ENCODE assay signal across 8 cellular contexts in genomic region chr17:30950669-30951399, GRCh38. TPM values are rescaled to one million over a fixed set of nuclear protein-coding genes. Genes with fewer than 3 reads are reported as not detected.
DNase-seq lines count a peak whose midpoint lies in the region; ATAC-seq and TF ChIP-seq lines count a peak whose summit lies in the region.
"Had no signal": no experiment of that assay in that cellular context is flagged by ENCODE, and none has a peak within 500 bp of the region (broad histone marks: within the 10 kb centered on the region; RNA-seq: fewer than 3 reads in every experiment).

No MANE protein-coding gene starts in this region.

- 55% methylated on average over 8 of the region's 9 CpGs for WGBS in SK-N-SH (ENCODE audit: low lambda C conversion rate)
- 61 to 64% methylated on average over 9 of the region's 9 CpGs for WGBS in tibial nerve, 2 donors

- no peaks in the 10 kb centered on the region for H4K20me1 ChIP-seq in SK-N-SH (ENCODE audit: insufficient read depth)

- H3K4me1 ChIP-seq in SK-N-SH (ENCODE audit: control insufficient read depth in 1 of 2, insufficient read depth in 2 of 2, low read depth in 1 of 2, low read length in 1 of 2) (peaks cover 5 to 12% of the 10 kb centered on the region in 2 experiments; a peak in 1 of 4 replicates), tibial nerve (peaks cover 0 to 3% (median 0%) of the 10 kb centered on the region in 4 donors)

- no peak overlapping the region for H3K9ac ChIP-seq in SK-N-SH

- H3K9me3 ChIP-seq in SK-N-SH (no peaks in the 10 kb centered on the region), tibial nerve (no peaks in the 10 kb centered on the region)

- POLR2A ChIA-PET in SK-N-SH (lab: Yijun Ruan, JAX) = no interaction called here

- peaks cover 3% of the 10 kb centered on the region for H3F3A ChIP-seq in SK-N-SH (replicated peaks; ENCODE audit: insufficient read depth)

- H3K27ac ChIP-seq in SK-N-SH (ENCODE audit: low read depth in 2 of 2, low read length in 1 of 2) (peak overlapping the region; percentile 29 to 31; a peak in 2 of 4 replicates), tibial nerve (peak overlapping the region in 2 of 4 donors; percentile 13 to 64)

- peak overlapping the region; percentile 69; the same call in 1 of the 2 replicates for H2AFZ ChIP-seq in SK-N-SH (ENCODE audit: low read depth)

- peak; percentile 63 for DNase-seq in HuH-7.5 (ENCODE audit: low spot score)
- DNase-seq in SK-N-SH = peak; percentile 78
- peak; percentile 94 for DNase-seq in hepatic stellate cell (ENCODE audit: low spot score)
- peak; percentile 32 to 69 for DNase-seq in tibial nerve (ENCODE audit: low spot score in 2 of 2)
- no peak for DNase-seq in SIG-M5 treated with dmso at 0.1 percent for 504 hours (lab: John Stamatoyannopoulos, UW; ENCODE audit: unreplicated experiment)
- DNase-seq: activated gamma-delta T cell treated with Interleukin-2 at 50 U/mL for 16 hours had no signal

- TF ChIP-seq POLR2A in tibial nerve (IDR thresholded peaks at IDR 0.05) = no peak

- H3K36me3 ChIP-seq in SK-N-SH (replicated peaks in 1 of 2; ENCODE audit: control insufficient read depth in 1 of 2, insufficient read depth in 2 of 2, low read length in 1 of 2) = no peaks in the 10 kb centered on the region
- no peaks in the 10 kb centered on the region for H3K36me3 ChIP-seq in tibial nerve

- TF ChIP-seq CTCF in SK-N-SH (IDR thresholded peaks at IDR 0.05) (no peak), tibial nerve (IDR thresholded peaks at IDR 0.05) (no peak)

- no peaks in the 10 kb centered on the region for H3K27me3 ChIP-seq in SK-N-SH (ENCODE audit: insufficient read depth)
- H3K27me3 ChIP-seq in tibial nerve = no peaks in the 10 kb centered on the region

- H3K4me2 ChIP-seq in SK-N-SH = 0 out of 2 replicates have a peak overlapping the region, but pooled peaks have one; percentile 6

- CTCF ChIA-PET in SK-N-SH (lab: Yijun Ruan, JAX) = interaction anchor here (0.7 kb wide), 1 partner anchor 11 kb away, joined by 3 read pairs; no protein-coding TSS in a partner anchor

- 0 out of 4 replicates have a peak, but pooled peaks of 1 of the 2 experiments have one; percentile 20 for TF ChIP-seq EP300 in SK-N-SH (IDR thresholded peaks at IDR 0.05; ENCODE audit: borderline replicate concordance in 1 of 2, low read depth in 1 of 2, low read length in 1 of 2)
- peak in 1 of 2 donors; percentile 67 for TF ChIP-seq EP300 in tibial nerve (IDR thresholded peaks at IDR 0.05)

- ATAC-seq in activated CD4-positive, CD25-positive, alpha-beta regulatory T cell treated with anti-CD3 and anti-CD28 coated beads, Interleukin-2, amount 50 U/mL, for 24 hours = no peak
- no peak for ATAC-seq in GM18520 (IDR thresholded peaks at IDR 0.05; ENCODE audit: unreplicated experiment)

- H3K79me2 ChIP-seq in SK-N-SH (ENCODE audit: insufficient read depth) = no peaks in the 10 kb centered on the region

- no peak for TF ChIP-seq RAD21 in SK-N-SH (IDR thresholded peaks at IDR 0.05; ENCODE audit: low read length)

- H3K4me3 ChIP-seq in SK-N-SH (ENCODE audit: low read depth in 2 of 2, low read length in 1 of 2) (no peak overlapping the region), tibial nerve (no peak overlapping the region)

- H3K9me2 ChIP-seq in SK-N-SH = no peaks in the 10 kb centered on the region

TF ChIP-seq in SK-N-SH, 30 proteins besides CTCF, POLR2A, EP300 and RAD21 (continues in another document):
- no peak for TF ChIP-seq USF2 (IDR thresholded peaks at IDR 0.05; ENCODE audit: borderline replicate concordance, low read depth, low read length)
- no peak for TF ChIP-seq NRF1 (IDR thresholded peaks at IDR 0.05; ENCODE audit: low read depth, low read length)
- TF ChIP-seq YY1 (IDR thresholded peaks at IDR 0.05; ENCODE audit: low read depth) = no peak
- TF ChIP-seq USF1 (IDR thresholded peaks at IDR 0.05; ENCODE audit: borderline replicate concordance, low read depth) = no peak
- TF ChIP-seq RXRA (IDR thresholded peaks at IDR 0.05; ENCODE audit: borderline replicate concordance, low read depth) = no peak
- TF ChIP-seq ELF1 (IDR thresholded peaks at IDR 0.05) = no peak
- no peak for TF ChIP-seq TAF1 (IDR thresholded peaks at IDR 0.05; ENCODE audit: borderline replicate concordance, low read depth, low read length)
- TF ChIP-seq MAX (IDR thresholded peaks at IDR 0.05; ENCODE audit: low read depth) = 0 out of 2 replicates have a peak, but pooled peaks have one; percentile 46
- no peak for TF ChIP-seq JUND (IDR thresholded peaks at IDR 0.05)
- no peak for TF ChIP-seq FOXM1 (IDR thresholded peaks at IDR 0.05; ENCODE audit: low read depth)
- peak; percentile 37; the same call in 1 of the 2 replicates for TF ChIP-seq RCOR1 (IDR thresholded peaks at IDR 0.05; ENCODE audit: low read length)
- TF ChIP-seq NFIC (IDR thresholded peaks at IDR 0.05; ENCODE audit: borderline replicate concordance) = peak; percentile 83
- TF ChIP-seq FOXJ3 (CRISPR knock-in tag; IDR thresholded peaks at IDR 0.05) = no peak
- TF ChIP-seq ZBTB33 (IDR thresholded peaks at IDR 0.05; ENCODE audit: borderline replicate concordance, low read depth) = no peak
- no peak for TF ChIP-seq TEAD4 (IDR thresholded peaks at IDR 0.05; ENCODE audit: borderline replicate concordance, insufficient read depth)
- TF ChIP-seq MXI1 (IDR thresholded peaks at IDR 0.05; ENCODE audit: low read depth, low read length) = peak; percentile 30; the same call in 1 of the 2 replicates
- TF ChIP-seq SMC3 (IDR thresholded peaks at IDR 0.05; ENCODE audit: low read depth, low read length) = no peak
- TF ChIP-seq PBX3 (IDR thresholded peaks at IDR 0.05) = peak; percentile 83
- no peak for TF ChIP-seq RFX5 (IDR thresholded peaks at IDR 0.05; ENCODE audit: low read length)

RNA-seq across cellular contexts. Expression of gene RNF135, which starts 20.0 kb away (rescaled TPM):
- not detected in 2 replicates for polyA plus RNA-seq in SK-N-SH (2012; rRNA removed)
- polyA plus RNA-seq in SK-N-SH (2012; cell fraction: cytosol; rRNA removed) = 0.03 TPM in 1 of 2 replicates, not detected in the other
- 0.05 TPM in 1 of 2 replicates, not detected in the other for polyA plus RNA-seq in SK-N-SH (2012; cell fraction: nucleus; rRNA removed)
- 10 to 100 TPM; 33.3 to 78.3 (median 45.3) TPM for total RNA-seq in tibial nerve

RNA-seq across cellular contexts. Expression of gene ADAP2, which starts 29.1 kb away (rescaled TPM):
- polyA plus RNA-seq in SK-N-SH (2012; rRNA removed) = 0.39 and 0.42 TPM in 2 replicates
- 0.22 TPM in 2 replicates for polyA plus RNA-seq in SK-N-SH (2012; cell fraction: cytosol; rRNA removed)
- 0.46 and 0.74 TPM in 2 replicates for polyA plus RNA-seq in SK-N-SH (2012; cell fraction: nucleus; rRNA removed)
- total RNA-seq in tibial nerve = 10 to 100 TPM; 17.0 to 64.2 (median 30.8) TPM

RNA-seq across cellular contexts. Expression of gene TEFM, which starts 44.8 kb away (rescaled TPM):
- 4.4 and 9.3 TPM in 2 replicates for polyA plus RNA-seq in SK-N-SH (2012; rRNA removed)
- polyA plus RNA-seq in SK-N-SH (2012; cell fraction: cytosol; rRNA removed) = 8.0 and 8.3 TPM in 2 replicates
- 3.1 and 9.0 TPM in 2 replicates for polyA plus RNA-seq in SK-N-SH (2012; cell fraction: nucleus; rRNA removed)
- 10 to 100 TPM in 3 of 4 donors, 1 to 10 TPM in 1; 9.4 to 21.8 (median 12.4) TPM for total RNA-seq in tibial nerve
